8 cellular contexts compared by ENCODE assay signal in genomic region chr22:45553333-45554039, GRCh38. TPM values are rescaled to one million over a fixed set of nuclear protein-coding genes. Genes with fewer than 3 reads are reported as not detected.
DNase-seq lines count a peak whose midpoint lies in the region; ATAC-seq and TF ChIP-seq lines count a peak whose summit lies in the region.

No MANE protein-coding gene starts in this region.

- peaks cover 9% of the 10 kb centered on the region for H3K27me3 Mint-ChIP-seq in activated CD4-positive, alpha-beta memory T cell treated with anti-CD3 and anti-CD28 coated beads for 36 hours
- H3K27me3 Mint-ChIP-seq in endodermal cell (ENCODE audit: insufficient read depth) (no peaks in the 10 kb centered on the region), memory B cell (peaks cover 10% of the 10 kb centered on the region)

- POLR2A ChIA-PET in AG04449 (lab: Yijun Ruan, JAX) = interaction anchor here (0.8 to 1.1 kb wide), 2 partner anchors 100 to 390 kb away, joined by 3 read pairs; partner anchors contain the start of gene NUP50
- POLR2A ChIA-PET in activated CD4-positive, alpha-beta memory T cell treated with anti-CD3 and anti-CD28 coated beads for 36 hours (lab: Charles Lee) = no interaction called here

- no peaks in the 10 kb centered on the region for H3K9me3 Mint-ChIP-seq in activated CD4-positive, alpha-beta memory T cell treated with anti-CD3 and anti-CD28 coated beads for 36 hours
- H3K9me3 Mint-ChIP-seq in endodermal cell (peaks cover 7% of the 10 kb centered on the region), memory B cell (no peaks in the 10 kb centered on the region)

- H3K4me1 Mint-ChIP-seq in activated CD4-positive, alpha-beta memory T cell treated with anti-CD3 and anti-CD28 coated beads for 36 hours (ENCODE audit: low read depth) = peaks cover 2% of the 10 kb centered on the region
- H3K4me1 Mint-ChIP-seq in endodermal cell (peaks cover 1% of the 10 kb centered on the region), memory B cell (no peaks in the 10 kb centered on the region)

- 71 to 74% methylated on average over 12 to 23 of the region's 23 CpGs for WGBS in endodermal cell (ENCODE audit: insufficient coverage in 1 of 2, insufficient read length in 1 of 2), 2 experiments

- H3K36me3 Mint-ChIP-seq in activated CD4-positive, alpha-beta memory T cell treated with anti-CD3 and anti-CD28 coated beads for 36 hours = no peaks in the 10 kb centered on the region
- H3K36me3 Mint-ChIP-seq in endodermal cell (ENCODE audit: low read depth) (peaks cover 69% of the 10 kb centered on the region), memory B cell (no peaks in the 10 kb centered on the region)

- peak overlapping the region; percentile 76 for H3K27ac ChIP-seq in endodermal cell (ENCODE audit: low read depth, low read length)

- ATAC-seq in memory B cell (ENCODE audit: low read depth) (peak; percentile 41), GM19397 (IDR thresholded peaks at IDR 0.05; ENCODE audit: unreplicated experiment) (no peak)

- intact Hi-C loops in activated CD4-positive, alpha-beta memory T cell treated with anti-CD3 and anti-CD28 coated beads for 36 hours (cut with micrococcal nuclease) = loop anchor here (2.0 to 5.0 kb wide), 2 partner anchors 113 to 286 kb away; no protein-coding TSS in a partner anchor

- H3K27ac Mint-ChIP-seq in activated CD4-positive, alpha-beta memory T cell treated with anti-CD3 and anti-CD28 coated beads for 36 hours = no peak overlapping the region
- H3K27ac Mint-ChIP-seq in endodermal cell = peak overlapping the region; percentile 70
- H3K27ac Mint-ChIP-seq in memory B cell = no peak overlapping the region

- no peak overlapping the region for H3K9ac ChIP-seq in endodermal cell (ENCODE audit: extremely low read depth, low read length, poor library complexity, severe bottlenecking)

- no peaks in the 10 kb centered on the region for H3K4me1 ChIP-seq in endodermal cell (ENCODE audit: control insufficient read depth, insufficient read depth, low read length)

- H3K4me3 Mint-ChIP-seq in activated CD4-positive, alpha-beta memory T cell treated with anti-CD3 and anti-CD28 coated beads for 36 hours = no peak overlapping the region
- H3K4me3 Mint-ChIP-seq in endodermal cell (no peak overlapping the region), memory B cell (no peak overlapping the region)

- H3K27me3 ChIP-seq in endodermal cell (ENCODE audit: control insufficient read depth, insufficient read depth, low read length, poor library complexity, severe bottlenecking) = no peaks in the 10 kb centered on the region

- CTCF ChIA-PET in AG04449 (lab: Yijun Ruan, JAX) = interaction anchor here (0.6 to 7.9 kb wide), 48 partner anchors 8 to 452 kb away, joined by 3 to 286 read pairs (median 4); partner anchors contain the start of genes FBLN1, RIBC2 and SMC1B
- CTCF ChIA-PET in activated CD4-positive, alpha-beta memory T cell treated with anti-CD3 and anti-CD28 coated beads for 36 hours (lab: Charles Lee) = interaction anchor here (0.7 to 1.3 kb wide), 6 partner anchors 12 to 281 kb away, joined by 3 to 4 read pairs (median 3); no protein-coding TSS in a partner anchor

- peaks cover 87% of the 10 kb centered on the region for H3K36me3 ChIP-seq in endodermal cell (ENCODE audit: control insufficient read depth, insufficient read depth, low read length)

- TF ChIP-seq CTCF in AG04449 (IDR thresholded peaks at IDR 0.05; ENCODE audit: insufficient read depth, low read length, missing control alignments) (peak; percentile 92), endodermal cell (conservative IDR thresholded peaks at IDR 0.05) (peak; percentile 95)

- DNase-seq in AG04449 (ENCODE audit: low read depth, low spot score) = peak; percentile 59
- DNase-seq in GM19240 (ENCODE audit: insufficient read length, low spot score) = peak; percentile 58
- peak; percentile 37 to 82 for DNase-seq in NCI-H446 (lab: John Stamatoyannopoulos, UW)
- DNase-seq in activated CD4-positive, alpha-beta memory T cell treated with anti-CD3 and anti-CD28 coated beads for 36 hours = peak; percentile 66
- peak; percentile 94 for DNase-seq in endodermal cell
- peak; percentile 47 to 50 for DNase-seq in memory B cell (ENCODE audit: low spot score in 2 of 2)
- peak; percentile 34 for DNase-seq in stimulated activated CD8-positive, alpha-beta memory T cell treated with anti-CD3 and anti-CD28 coated beads, Interleukin-15, amount 100 ng/mL, for 24 hours (ENCODE audit: low read depth)

- H3K9me3 ChIP-seq in endodermal cell (ENCODE audit: control insufficient read depth, low read length) = peaks cover 4% of the 10 kb centered on the region

- H3K4me3 ChIP-seq in AG04449 (ENCODE audit: low read depth, low read length) (peak overlapping the region; percentile 8; the same call in 1 of the 2 replicates), endodermal cell (ENCODE audit: low read length) (no peak overlapping the region)

RNA-seq across cellular contexts. Expression of gene FBLN1, which starts 50.8 kb away (rescaled TPM):
- not detected for total RNA-seq in activated CD4-positive, alpha-beta memory T cell treated with anti-CD3 and anti-CD28 coated beads for 36 hours
- 100 to 1,000 TPM; 226 to 305 TPM for total RNA-seq in endodermal cell
- 268 TPM for polyA plus RNA-seq in endodermal cell (2013, experiment 1 of 2)
- polyA plus RNA-seq in endodermal cell (2013, experiment 2 of 2) = 268 TPM

Comparison
In these comparisons a context has a peak if more than half of its experiments do, and no peak if none do; other contexts are left out.
1. DNase-seq: peak in every context shown above with its lines; median percentile 94 in endodermal cell; 66 in activated CD4-positive, alpha-beta memory T cell treated with anti-CD3 and anti-CD28 coated beads for 36 hours; 60 in NCI-H446; 59 in AG04449; 58 in GM19240; 48 in memory B cell; 34 in stimulated activated CD8-positive, alpha-beta memory T cell treated with anti-CD3 and anti-CD28 coated beads, Interleukin-15, amount 100 ng/mL, for 24 hours.
2. RNA of gene FBLN1, which starts 50.8 kb away (total RNA-seq): 226 to 305 TPM in endodermal cell; not detected in activated CD4-positive, alpha-beta memory T cell treated with anti-CD3 and anti-CD28 coated beads for 36 hours; every median in the first group is over 100 times any median in the second.